Comparison of ENCODE assay signal across 8 cellular contexts in genomic region chr19:13784731-13785452, GRCh38. TPM values are rescaled to one million over a fixed set of nuclear protein-coding genes. Genes with fewer than 3 reads are reported as not detected.
DNase-seq lines count a peak whose midpoint lies in the region; ATAC-seq and TF ChIP-seq lines count a peak whose summit lies in the region.

No MANE protein-coding gene starts in this region.

- peak; percentile 50 to 56 for DNase-seq in AML-193 (lab: John Stamatoyannopoulos, UW)
- peak; percentile 58 for DNase-seq in HFFc6
- DNase-seq in SK-MEL-5 (ENCODE audit: low read depth, low spot score) = peak; percentile 68
- DNase-seq in activated naive CD4-positive, alpha-beta T cell treated with anti-CD3 and anti-CD28 coated beads for 36 hours = peak; percentile 87
- DNase-seq in glutamatergic neuron = peak; percentile 72
- DNase-seq in prostate gland (ENCODE audit: low spot score) = peak; percentile 75
- no peak for DNase-seq in vagina (ENCODE audit: extremely low spot score in 2 of 2)

- H3K4me1 ChIP-seq in prostate gland (replicated peaks) (no peaks in the 10 kb centered on the region), vagina (peaks cover 47% of the 10 kb centered on the region)

- TF ChIP-seq CTCF in HFFc6 (IDR thresholded peaks at IDR 0.05) = peak; percentile 86
- TF ChIP-seq CTCF in glutamatergic neuron (IDR thresholded peaks at IDR 0.05; ENCODE audit: partially characterized antibody, unreplicated experiment) = peak; percentile 32
- peak; percentile 52 to 87 (median 80) for TF ChIP-seq CTCF in prostate gland (IDR thresholded peaks at IDR 0.05)
- peak; percentile 38 to 54 (median 52) for TF ChIP-seq CTCF in vagina (IDR thresholded peaks at IDR 0.05)

- H3K27me3 Mint-ChIP-seq in HFFc6 (ENCODE audit: insufficient read depth) (no peaks in the 10 kb centered on the region; the same call in 1 of the 2 replicates), glutamatergic neuron (ENCODE audit: unreplicated experiment) (peaks cover 2% of the 10 kb centered on the region)
- no peaks in the 10 kb centered on the region for H3K27me3 Mint-ChIP-seq in activated naive CD4-positive, alpha-beta T cell treated with anti-CD3 and anti-CD28 coated beads for 36 hours (ENCODE audit: low read depth)

- 18% methylated on average over 17 of the region's 17 CpGs for WGBS in prostate gland

- H3K27ac Mint-ChIP-seq in HFFc6 (peak overlapping the region; percentile 70), glutamatergic neuron (ENCODE audit: unreplicated experiment) (no peak overlapping the region)
- H3K27ac Mint-ChIP-seq in activated naive CD4-positive, alpha-beta T cell treated with anti-CD3 and anti-CD28 coated beads for 36 hours = peak overlapping the region; percentile 59

- in situ Hi-C loops in SK-MEL-5 (cut with HindIII; ENCODE audit: low pct_unique_long_range_greater_than_20kb, low sequenced_read_pairs) = no loop called here

- H3K4me3 Mint-ChIP-seq in HFFc6 (peak overlapping the region; percentile 28), glutamatergic neuron (ENCODE audit: unreplicated experiment) (no peak overlapping the region)
- H3K4me3 Mint-ChIP-seq in activated naive CD4-positive, alpha-beta T cell treated with anti-CD3 and anti-CD28 coated beads for 36 hours = peak overlapping the region; percentile 54

- H3K27ac ChIP-seq in prostate gland = peak overlapping the region in 1 of 2 donors; percentile 7
- peak overlapping the region; percentile 36 for H3K27ac ChIP-seq in vagina

- TF ChIP-seq POLR2A in prostate gland (IDR thresholded peaks at IDR 0.05) (no peak), vagina (IDR thresholded peaks at IDR 0.05) (no peak)

- H3K9me3 Mint-ChIP-seq in HFFc6 = no peaks in the 10 kb centered on the region
- no peaks in the 10 kb centered on the region for H3K9me3 Mint-ChIP-seq in activated naive CD4-positive, alpha-beta T cell treated with anti-CD3 and anti-CD28 coated beads for 36 hours
- H3K9me3 Mint-ChIP-seq in glutamatergic neuron (ENCODE audit: unreplicated experiment) = no peaks in the 10 kb centered on the region

- H3K9me3 ChIP-seq in prostate gland (no peaks in the 10 kb centered on the region), vagina (no peaks in the 10 kb centered on the region)

- no peaks in the 10 kb centered on the region for H3K27me3 ChIP-seq in prostate gland (replicated peaks; ENCODE audit: insufficient read depth)
- no peaks in the 10 kb centered on the region for H3K27me3 ChIP-seq in vagina

- CTCF ChIA-PET in activated naive CD4-positive, alpha-beta T cell treated with anti-CD3 and anti-CD28 coated beads for 36 hours (lab: Charles Lee) = interaction anchor here (0.6 to 7.1 kb wide), 9 partner anchors 11 to 314 kb away, joined by 3 to 124 read pairs (median 5); partner anchors contain the start of gene C19orf53

- H3K4me1 Mint-ChIP-seq in HFFc6 (ENCODE audit: low read depth) (peaks cover 38% of the 10 kb centered on the region), glutamatergic neuron (ENCODE audit: low read depth, unreplicated experiment) (no peaks in the 10 kb centered on the region)
- H3K4me1 Mint-ChIP-seq in activated naive CD4-positive, alpha-beta T cell treated with anti-CD3 and anti-CD28 coated beads for 36 hours (ENCODE audit: low read depth) = peaks cover 55% of the 10 kb centered on the region

- no peak for ATAC-seq in HG03439 (IDR thresholded peaks at IDR 0.05; ENCODE audit: unreplicated experiment)

- H3K36me3 Mint-ChIP-seq in HFFc6 (ENCODE audit: low read depth) (0 out of 2 replicates have a peak, but pooled peaks cover 6% of the 10 kb centered on the region), glutamatergic neuron (ENCODE audit: unreplicated experiment) (no peaks in the 10 kb centered on the region)
- no peaks in the 10 kb centered on the region for H3K36me3 Mint-ChIP-seq in activated naive CD4-positive, alpha-beta T cell treated with anti-CD3 and anti-CD28 coated beads for 36 hours (ENCODE audit: low read depth)

- no peaks in the 10 kb centered on the region for H3K36me3 ChIP-seq in prostate gland
- H3K36me3 ChIP-seq in vagina = no peaks in the 10 kb centered on the region

- intact Hi-C loops in activated naive CD4-positive, alpha-beta T cell treated with anti-CD3 and anti-CD28 coated beads for 36 hours (cut with micrococcal nuclease) = loop anchor here (1.0 to 5.0 kb wide), 3 partner anchors 62 to 188 kb away; no protein-coding TSS in a partner anchor
- intact Hi-C loops in prostate gland (cut with DNase I) = loop anchor here (2.0 kb wide), 1 partner anchor 78 kb away; no protein-coding TSS in a partner anchor
- intact Hi-C loops in vagina (cut with DNase I) = loop anchor here (5.0 kb wide), 1 partner anchor 77 kb away; no protein-coding TSS in a partner anchor

- H3K4me3 ChIP-seq in prostate gland (no peak overlapping the region), vagina (no peak overlapping the region)

RNA-seq across cellular contexts. Expression of gene ZSWIM4, which starts 10.4 kb away (rescaled TPM):
- total RNA-seq in HFFc6 (2021; fragmentation: NEBNext Ultra II Directional; extraction: Animal tissue kit (Norgen Biotek cat#: 25700)) = 1 to 10 TPM; 5.0 to 6.0 (median 5.2) TPM
- total RNA-seq in SK-MEL-5 (2014; rRNA removed; shearing (Covaris generic)) = 1.3 and 1.4 TPM in 2 replicates
- polyA plus RNA-seq in SK-MEL-5 (2015; cell fraction: cytosol; rRNA removed) = 5.9 and 8.7 TPM in 2 replicates
- polyA plus RNA-seq in SK-MEL-5 (2015; cell fraction: nucleus; rRNA removed) = 3.6 and 4.3 TPM in 2 replicates
- 1 to 10 TPM; 6.7 to 7.1 TPM for total RNA-seq in activated naive CD4-positive, alpha-beta T cell treated with anti-CD3 and anti-CD28 coated beads for 36 hours
- 46.0 TPM for total RNA-seq in glutamatergic neuron (ENCODE audit: unreplicated experiment)
- total RNA-seq in prostate gland = 10 to 100 TPM in 1 of 2 donors, 1 to 10 TPM in 1; 9.7 to 14.2 TPM
- 13.0 TPM for total RNA-seq in vagina

RNA-seq across cellular contexts. Expression of gene C19orf53, which starts 10.6 kb away (rescaled TPM):
- total RNA-seq in HFFc6 (2021; fragmentation: NEBNext Ultra II Directional; extraction: Animal tissue kit (Norgen Biotek cat#: 25700)) = 100 to 1,000 TPM; 123 to 204 (median 172) TPM
- total RNA-seq in SK-MEL-5 (2014; rRNA removed; shearing (Covaris generic)) = 175 and 179 TPM in 2 replicates
- polyA plus RNA-seq in SK-MEL-5 (2015; cell fraction: cytosol; rRNA removed) = 102 and 165 TPM in 2 replicates
- 14.4 and 28.1 TPM in 2 replicates for polyA plus RNA-seq in SK-MEL-5 (2015; cell fraction: nucleus; rRNA removed)
- total RNA-seq in activated naive CD4-positive, alpha-beta T cell treated with anti-CD3 and anti-CD28 coated beads for 36 hours = 100 to 1,000 TPM; 116 to 132 TPM
- total RNA-seq in glutamatergic neuron (ENCODE audit: unreplicated experiment) (68.3 TPM), prostate gland (100 to 1,000 TPM; 151 to 193 TPM), vagina (189 TPM)

RNA-seq across cellular contexts. Expression of gene MRI1, which starts 20.6 kb away (rescaled TPM):
- 10 to 100 TPM; 31.3 to 34.7 (median 31.8) TPM for total RNA-seq in HFFc6 (2021; fragmentation: NEBNext Ultra II Directional; extraction: Animal tissue kit (Norgen Biotek cat#: 25700))
- 15.3 and 17.8 TPM in 2 replicates for total RNA-seq in SK-MEL-5 (2014; rRNA removed; shearing (Covaris generic))
- 16.1 and 22.5 TPM in 2 replicates for polyA plus RNA-seq in SK-MEL-5 (2015; cell fraction: cytosol; rRNA removed)
- 148 and 169 TPM in 2 replicates for polyA plus RNA-seq in SK-MEL-5 (2015; cell fraction: nucleus; rRNA removed)
- 10 to 100 TPM; 14.0 to 14.8 TPM for total RNA-seq in activated naive CD4-positive, alpha-beta T cell treated with anti-CD3 and anti-CD28 coated beads for 36 hours
- total RNA-seq in glutamatergic neuron (ENCODE audit: unreplicated experiment) (21.9 TPM), prostate gland (10 to 100 TPM; 62.7 to 64.5 TPM), vagina (69.0 TPM)

Comparison
In these comparisons a context has a peak if more than half of its experiments do, and no peak if none do; other contexts are left out.
1. DNase-seq: peak in AML-193 (2 of 2), HFFc6 (single experiment), SK-MEL-5 (single experiment), activated naive CD4-positive, alpha-beta T cell treated with anti-CD3 and anti-CD28 coated beads for 36 hours (single experiment), glutamatergic neuron (single experiment) and prostate gland (single experiment); none in vagina (0 of 2).
2. CTCF ChIP-seq: peak in every context shown above with its lines; median percentile 86 in HFFc6; 80 in prostate gland; 52 in vagina; 32 in glutamatergic neuron.